In the genomic region with DNA sequence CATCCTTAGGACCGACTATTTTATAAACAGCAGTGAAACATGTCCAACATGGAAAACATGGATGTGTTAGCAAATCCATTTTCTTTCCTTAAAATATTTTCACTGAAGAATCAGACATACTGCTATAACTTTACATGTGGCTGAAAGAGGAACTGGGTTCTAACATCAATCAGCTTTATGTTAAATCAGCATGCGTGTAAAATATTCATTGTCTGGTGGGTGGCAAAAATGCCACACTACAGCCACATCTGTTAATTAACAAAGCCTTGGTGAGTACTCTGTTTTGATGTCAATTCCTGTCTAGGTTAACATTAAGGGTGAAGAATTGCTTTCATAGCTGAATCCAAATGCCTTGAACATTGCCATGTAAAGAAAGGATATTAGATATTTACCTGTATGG, we compare ENCODE assay signal across 25 cellular contexts.
"Had no signal": no experiment of that assay in that cellular context is flagged by ENCODE, and none has a peak within 500 bp of the region (broad histone marks: within the 10 kb centered on the region; RNA-seq: fewer than 3 reads in every experiment).

No MANE protein-coding gene starts in this region.

- H3K27ac ChIP-seq: ovary, parathyroid adenoma, psoas muscle, sigmoid colon, stomach, thoracic aorta, thyroid gland, tibial nerve, upper lobe of left lung, vagina had no signal

- ATAC-seq: natural killer cell treated with Interleukin-12 subunit alpha and Interleukin-12 subunit beta and Interleukin-15 and Interleukin-18, amount 100 ng/mL, for 72 hours; psoas muscle; stimulated activated effector memory CD8-positive, alpha-beta T cell treated with anti-CD3 and anti-CD28 coated beads, Interleukin-12 subunit alpha, Interleukin-12 subunit beta, amount 100 ng/mL, for 72 hours; stimulated activated naive B cell treated with anti-CD40 and anti-IgM and Interleukin-4, amounts not matched to agents 10 μg/mL and 1 μg/mL and 100 μg/mL, for 72 hours had no signal

- H3K36me3 ChIP-seq: ovary, right lobe of liver, sigmoid colon, stomach, thoracic aorta, thyroid gland, tibial nerve, upper lobe of left lung, vagina had no signal

- H3K9ac ChIP-seq: parathyroid adenoma had no signal

- H3K79me2 ChIP-seq: parathyroid adenoma had no signal

- FAIRE-seq: small intestine, urothelium cell line had no signal

- H3K4me3 ChIP-seq: ovary, psoas muscle, right lobe of liver, sigmoid colon, stomach, thoracic aorta, thyroid gland, tibial nerve, upper lobe of left lung, vagina had no signal

- H3K9me3 ChIP-seq: ovary, psoas muscle, right lobe of liver, sigmoid colon, stomach, thoracic aorta, thyroid gland, tibial nerve, upper lobe of left lung, vagina had no signal

- DNase-seq: occipital lobe; ovary; posterior cingulate gyrus; psoas muscle; right cardiac atrium; sigmoid colon; small intestine; stimulated activated CD4-positive, alpha-beta T cell treated with anti-CD3 and anti-CD28 coated beads, Interleukin-15, amount 100 ng/mL, for 24 hours; stimulated activated CD4-positive, alpha-beta T cell treated with anti-CD3 and anti-CD28 coated beads, Interleukin-2, amount 100 ng/mL, for 24 hours; stimulated activated CD4-positive, alpha-beta T cell treated with anti-CD3 and anti-CD28 coated beads, Interleukin-2, amount 100 ng/mL, for 48 hours; stimulated activated CD4-positive, alpha-beta T cell treated with anti-CD3 and anti-CD28 coated beads, Interleukin-4, amount 100 ng/mL, for 24 hours; stimulated activated naive B cell treated with anti-CD40 and anti-IgM and Interleukin-4, amounts not matched to agents 10 μg/mL and 1 μg/mL and 100 μg/mL, for 72 hours; stimulated activated naive CD4-positive, alpha-beta T cell treated with Interleukin-2 at 50 U/mL for 16 hours; stomach; thyroid gland; trophoblast cell; upper lobe of left lung had no signal

- H2AFZ ChIP-seq: parathyroid adenoma had no signal

- H3K4me1 ChIP-seq: parathyroid adenoma, psoas muscle, sigmoid colon, stomach, thyroid gland, tibial nerve, upper lobe of left lung, vagina had no signal

- H3K27me3 ChIP-seq: ovary, right lobe of liver, sigmoid colon, stomach, thyroid gland, tibial nerve, upper lobe of left lung, vagina had no signal
